ENCODE assay signal across 17 cellular contexts in the genomic region with DNA sequence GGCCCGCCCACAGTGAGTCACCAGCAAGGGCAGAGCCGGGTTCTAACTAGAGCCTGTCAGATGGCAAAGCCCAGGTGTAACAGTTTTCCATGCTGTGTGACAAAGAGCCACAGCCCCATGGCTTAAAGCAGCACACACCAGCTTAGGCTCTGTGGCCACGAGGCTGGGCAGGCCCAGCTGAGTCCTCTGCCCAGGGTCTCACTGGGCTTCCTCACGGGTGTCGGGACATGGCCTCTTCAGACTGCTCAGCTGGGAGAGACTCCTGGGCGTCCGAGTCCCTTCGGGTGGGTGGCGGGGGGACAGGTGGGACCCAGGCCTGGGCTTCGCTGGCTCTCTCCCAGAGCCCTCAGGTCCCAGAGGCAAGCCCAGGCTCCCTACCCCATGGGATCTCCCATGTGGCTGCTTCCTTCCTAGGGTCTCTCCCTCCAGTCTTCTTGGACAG.
DNase-seq lines count a peak whose midpoint lies in the region; ATAC-seq and TF ChIP-seq lines count a peak whose summit lies in the region.
"Had no signal": no experiment of that assay in that cellular context is flagged by ENCODE, and none has a peak within 500 bp of the region (broad histone marks: within the 10 kb centered on the region; RNA-seq: fewer than 3 reads in every experiment).

No MANE protein-coding gene starts in this region.

- no peak for TF ChIP-seq EP300 in ovary (IDR thresholded peaks at IDR 0.05)

- H3K9me3 ChIP-seq in endodermal cell (ENCODE audit: control insufficient read depth, low read length): no peaks in the 10 kb centered on the region
- no peaks in the 10 kb centered on the region for H3K9me3 ChIP-seq in ovary
- H3K9me3 ChIP-seq: suprapubic skin had no signal

- no peak for TF ChIP-seq POLR2A in ovary (IDR thresholded peaks at IDR 0.05)

- H3K4me1 Mint-ChIP-seq in endodermal cell: no peaks in the 10 kb centered on the region
- no peaks in the 10 kb centered on the region for H3K4me1 Mint-ChIP-seq in naive thymus-derived CD8-positive, alpha-beta T cell
- H3K4me1 Mint-ChIP-seq: immature natural killer cell had no signal

- 82 to 93% methylated on average over 9 to 10 of the region's 10 CpGs for WGBS in endodermal cell (ENCODE audit: insufficient coverage in 1 of 2, insufficient read length in 1 of 2), 2 experiments
- 72 to 87% (median 80%) methylated on average over 4 to 10 of the region's 10 CpGs for WGBS in ovary, 3 donors

- H3K4me3 ChIP-seq in endodermal cell (ENCODE audit: low read length): no peak overlapping the region
- no peak overlapping the region for H3K4me3 ChIP-seq in ovary
- H3K4me3 ChIP-seq: suprapubic skin had no signal

- H3K36me3 Mint-ChIP-seq in endodermal cell (ENCODE audit: low read depth): no peaks in the 10 kb centered on the region
- H3K36me3 Mint-ChIP-seq in naive thymus-derived CD8-positive, alpha-beta T cell: no peaks in the 10 kb centered on the region
- H3K36me3 Mint-ChIP-seq: immature natural killer cell had no signal

- DNase-seq in AG20443 (ENCODE audit: low spot score) (peak; percentile 1), D341Med (ENCODE audit: low spot score) (peak; percentile 7), endodermal cell (peak; percentile 29), ovary (peak in 4 of 5 donors; percentile 20 to 41 (median 36)), NCI-H345 (lab: John Stamatoyannopoulos, UW) (no peak), activated gamma-delta T cell treated with Interleukin-2 at 50 U/mL for 16 hours (no peak), NCI-H1436 (lab: John Stamatoyannopoulos, UW) (no peak)
- no peak for DNase-seq in naive thymus-derived CD8-positive, alpha-beta T cell
- DNase-seq: activated naive CD4-positive, alpha-beta T cell treated with Interleukin-2 at 50 U/mL for 16 hours; brain microvascular endothelial cell; erythroblast; immature natural killer cell; mesendoderm; NCI-H446; occipital lobe; stimulated activated CD4-positive, alpha-beta T cell treated with anti-CD3 and anti-CD28 coated beads, Interleukin-4, amount 100 ng/mL, for 1 hour had no signal

- H3K27me3 Mint-ChIP-seq in endodermal cell (ENCODE audit: insufficient read depth): no peaks in the 10 kb centered on the region
- peaks cover 13 to 49% (median 19%) of the 10 kb centered on the region in 5 donors for H3K27me3 Mint-ChIP-seq in naive thymus-derived CD8-positive, alpha-beta T cell

- no peaks in the 10 kb centered on the region for H3K27me3 ChIP-seq in endodermal cell (ENCODE audit: control insufficient read depth, insufficient read depth, low read length, poor library complexity, severe bottlenecking)
- no peaks in the 10 kb centered on the region for H3K27me3 ChIP-seq in ovary
- H3K27me3 ChIP-seq: brain microvascular endothelial cell had no signal

- H3K9me3 Mint-ChIP-seq in endodermal cell: no peaks in the 10 kb centered on the region
- peaks cover 0 to 4% (median 0%) of the 10 kb centered on the region in 9 donors for H3K9me3 Mint-ChIP-seq in naive thymus-derived CD8-positive, alpha-beta T cell
- H3K9me3 Mint-ChIP-seq: immature natural killer cell had no signal

- TF ChIP-seq CTCF in endodermal cell (conservative IDR thresholded peaks at IDR 0.05) (no peak), ovary (IDR thresholded peaks at IDR 0.05) (no peak)

- no peaks in the 10 kb centered on the region for H3K36me3 ChIP-seq in endodermal cell (ENCODE audit: control insufficient read depth, insufficient read depth, low read length)
- H3K36me3 ChIP-seq in ovary: no peaks in the 10 kb centered on the region
- H3K36me3 ChIP-seq: brain microvascular endothelial cell, suprapubic skin had no signal

- ATAC-seq in naive thymus-derived CD8-positive, alpha-beta T cell: no peak

- intact Hi-C loops in ovary (cut with DNase I): no loop called here

- H3K4me1 ChIP-seq in endodermal cell (ENCODE audit: control insufficient read depth, insufficient read depth, low read length): no peaks in the 10 kb centered on the region
- peaks cover 19% of the 10 kb centered on the region for H3K4me1 ChIP-seq in ovary (ENCODE audit: insufficient read depth)

- no peak overlapping the region for H3K27ac Mint-ChIP-seq in endodermal cell
- H3K27ac Mint-ChIP-seq in naive thymus-derived CD8-positive, alpha-beta T cell: no peak overlapping the region
- H3K27ac Mint-ChIP-seq: immature natural killer cell had no signal

- POLR2A ChIA-PET in naive thymus-derived CD8-positive, alpha-beta T cell (lab: Charles Lee): no interaction called here

- H3K4me3 Mint-ChIP-seq in endodermal cell: no peak overlapping the region
- no peak overlapping the region for H3K4me3 Mint-ChIP-seq in naive thymus-derived CD8-positive, alpha-beta T cell
- H3K4me3 Mint-ChIP-seq: immature natural killer cell had no signal

- H3K27ac ChIP-seq in endodermal cell (ENCODE audit: low read depth, low read length) (no peak overlapping the region), ovary (no peak overlapping the region)
- H3K27ac ChIP-seq: brain microvascular endothelial cell, suprapubic skin had no signal

- no peak overlapping the region for H3K9ac ChIP-seq in endodermal cell (ENCODE audit: extremely low read depth, low read length, poor library complexity, severe bottlenecking)

Comparison
In these comparisons a context has a peak if more than half of its experiments do, and no peak if none do; other contexts are left out.
1. DNase-seq: peak in AG20443 (single experiment), D341Med (single experiment), endodermal cell (single experiment) and ovary (4 of 5); none in naive thymus-derived CD8-positive, alpha-beta T cell (0 of 10), NCI-H345 (single experiment), activated gamma-delta T cell treated with Interleukin-2 at 50 U/mL for 16 hours (single experiment) and NCI-H1436 (single experiment).